Comparison of ENCODE assay signal across 14 cellular contexts in the genomic region with DNA sequence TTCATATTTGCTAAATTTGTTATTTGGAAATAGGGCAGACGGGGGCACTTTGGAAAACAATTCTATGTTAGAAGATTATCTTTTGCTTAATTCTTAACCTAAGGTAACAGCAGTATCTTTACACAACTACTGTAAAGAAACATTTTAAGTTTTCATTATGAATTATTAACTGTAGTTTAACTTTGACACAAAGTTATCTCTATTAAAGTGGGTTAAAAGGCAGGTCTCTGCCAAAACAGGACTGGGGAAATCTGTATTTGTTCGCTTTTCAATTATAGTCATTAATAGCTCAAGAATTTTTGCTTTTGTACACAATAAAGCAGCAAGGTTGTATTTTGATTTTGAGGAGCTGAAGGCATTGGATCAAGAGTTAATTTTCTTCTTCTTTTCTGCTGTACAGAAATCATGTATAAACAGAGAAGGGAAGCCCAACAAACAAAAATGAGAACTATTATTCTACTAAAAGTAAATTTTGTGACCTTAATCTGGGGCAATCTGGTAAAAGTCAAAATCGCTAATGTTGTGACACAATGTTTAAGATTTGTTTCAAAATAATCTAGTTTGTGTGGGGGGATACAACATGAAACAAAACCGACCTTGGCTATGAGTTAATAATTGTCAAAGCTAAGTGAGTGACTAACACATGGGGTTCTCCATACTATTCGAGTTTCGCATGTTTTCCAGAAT. TPM values are rescaled to one million over a fixed set of nuclear protein-coding genes. Genes with fewer than 3 reads are reported as not detected.
DNase-seq lines count a peak whose midpoint lies in the region; ATAC-seq, FAIRE-seq and TF ChIP-seq lines count a peak whose summit lies in the region.
"Had no signal": no experiment of that assay in that cellular context is flagged by ENCODE, and none has a peak within 500 bp of the region (broad histone marks: within the 10 kb centered on the region; RNA-seq: fewer than 3 reads in every experiment).

No MANE protein-coding gene starts in this region.

- FAIRE-seq in pancreas (lab: Jason Lieb, UNC), result no peak
- FAIRE-seq: A204.1 had no signal

- no peaks in the 10 kb centered on the region for H3K36me3 ChIP-seq in pancreas
- H3K36me3 ChIP-seq: Peyer's patch, thoracic aorta had no signal

- no peaks in the 10 kb centered on the region for H3K9me3 ChIP-seq in pancreas
- H3K9me3 ChIP-seq: Peyer's patch, thoracic aorta had no signal

- peak overlapping the region; percentile 60 for H3K27ac Mint-ChIP-seq in activated CD4-positive, alpha-beta T cell treated with anti-CD3 and anti-CD28 coated beads for 36 hours
- no peak overlapping the region for H3K27ac Mint-ChIP-seq in central memory CD8-positive, alpha-beta T cell (ENCODE audit: low read depth)

- H3K27ac ChIP-seq in pancreas, result peak overlapping the region in 3 of 4 donors; percentile 65 to 93 (median 91)
- H3K27ac ChIP-seq: Peyer's patch, thoracic aorta had no signal

- TF ChIP-seq CTCF in NB4 (IDR thresholded peaks at IDR 0.05; ENCODE audit: low read depth, low read length) (no peak), pancreas (IDR thresholded peaks at IDR 0.05) (no peak)

- no peaks in the 10 kb centered on the region for H3K27me3 ChIP-seq in pancreas
- H3K27me3 ChIP-seq: Peyer's patch had no signal

- POLR2A ChIA-PET in activated CD4-positive, alpha-beta T cell treated with anti-CD3 and anti-CD28 coated beads for 36 hours (lab: Charles Lee), result no interaction called here

- no peak for TF ChIP-seq POLR2A in NB4 (IDR thresholded peaks at IDR 0.05; ENCODE audit: extremely low read depth, insufficient read length)

- peaks cover 12 to 46% (median 34%) of the 10 kb centered on the region in 3 donors for H3K4me1 ChIP-seq in pancreas

- H3K4me3 ChIP-seq in NB4 (ENCODE audit: low read depth, low read length) (peak overlapping the region; percentile 17), pancreas (peak overlapping the region in 3 of 4 donors; percentile 45 to 92 (median 62))
- H3K4me3 ChIP-seq: Peyer's patch, thoracic aorta had no signal

- ATAC-seq in activated CD4-positive, alpha-beta T cell treated with anti-CD3 and anti-CD28 coated beads for 36 hours, result no peak
- no peak for ATAC-seq in central memory CD8-positive, alpha-beta T cell (replicated peaks; ENCODE audit: extremely low read depth, poor library complexity, severe bottlenecking)
- ATAC-seq in pancreas (peak in 2 of 4 donors; percentile 16 to 17), GM21381 (IDR thresholded peaks at IDR 0.05; ENCODE audit: unreplicated experiment) (no peak)

- no peak for DNase-seq in activated CD4-positive, alpha-beta T cell treated with anti-CD3 and anti-CD28 coated beads for 36 hours
- DNase-seq in activated CD4-positive, alpha-beta T cell treated with anti-CD3 and anti-CD28 coated beads for 4 hours, result no peak
- no peak for DNase-seq in NB4 (ENCODE audit: low read depth)
- no peak for DNase-seq in central memory CD8-positive, alpha-beta T cell (ENCODE audit: low spot score in 2 of 2)
- DNase-seq in pancreas, result no peak
- DNase-seq in DMS 273 treated with DMSO at 0.1 percent for 48 hours (lab: John Stamatoyannopoulos, UW), result no peak
- DNase-seq in cardiac septum (ENCODE audit: low spot score), result no peak
- DNase-seq: amniotic stem cell; effector memory CD4-positive, alpha-beta T cell; Kasumi-1; Peyer's patch had no signal

- intact Hi-C loops in activated CD4-positive, alpha-beta T cell treated with anti-CD3 and anti-CD28 coated beads for 36 hours (cut with DNase I, micrococcal nuclease), result loop anchor here (5.0 to 10.0 kb wide), 3 partner anchors 138 to 930 kb away; a partner anchor contains a TSS
- intact Hi-C loops in pancreas (cut with DNase I), result no loop called here
- intact Hi-C loops in cardiac septum (cut with DNase I), result loop anchor here (10.0 kb wide), 1 partner anchor 50 kb away; no protein-coding TSS in a partner anchor

- no peaks in the 10 kb centered on the region for H3K9me3 Mint-ChIP-seq in activated CD4-positive, alpha-beta T cell treated with anti-CD3 and anti-CD28 coated beads for 36 hours (ENCODE audit: low read depth)
- no peaks in the 10 kb centered on the region for H3K9me3 Mint-ChIP-seq in central memory CD8-positive, alpha-beta T cell

- 11 to 12% methylated on average over 6 of the region's 6 CpGs for WGBS in pancreas, 2 donors

- peaks cover 23% of the 10 kb centered on the region for H3K36me3 Mint-ChIP-seq in activated CD4-positive, alpha-beta T cell treated with anti-CD3 and anti-CD28 coated beads for 36 hours (ENCODE audit: low read depth)
- H3K36me3 Mint-ChIP-seq in central memory CD8-positive, alpha-beta T cell (ENCODE audit: insufficient read depth), result peaks cover 26% of the 10 kb centered on the region

- CTCF ChIA-PET in activated CD4-positive, alpha-beta T cell treated with anti-CD3 and anti-CD28 coated beads for 36 hours (lab: Charles Lee), result interaction anchor here (1.0 to 12.3 kb wide), 5 partner anchors 19 to 64 kb away, joined by 4 to 101 read pairs (median 7); a partner anchor contains a TSS

- peaks cover 65% of the 10 kb centered on the region for H3K4me1 Mint-ChIP-seq in activated CD4-positive, alpha-beta T cell treated with anti-CD3 and anti-CD28 coated beads for 36 hours
- peaks cover 60% of the 10 kb centered on the region for H3K4me1 Mint-ChIP-seq in central memory CD8-positive, alpha-beta T cell

- no peaks in the 10 kb centered on the region for H3K27me3 Mint-ChIP-seq in activated CD4-positive, alpha-beta T cell treated with anti-CD3 and anti-CD28 coated beads for 36 hours
- no peaks in the 10 kb centered on the region for H3K27me3 Mint-ChIP-seq in central memory CD8-positive, alpha-beta T cell

- H3K4me3 Mint-ChIP-seq in activated CD4-positive, alpha-beta T cell treated with anti-CD3 and anti-CD28 coated beads for 36 hours, result peak overlapping the region; percentile 96
- peak overlapping the region; percentile 23 for H3K4me3 Mint-ChIP-seq in central memory CD8-positive, alpha-beta T cell

RNA-seq across cellular contexts. Expression of a gene that starts 2.9 kb away (rescaled TPM):
- 10 to 100 TPM; 72.6 to 83.7 TPM for total RNA-seq in activated CD4-positive, alpha-beta T cell treated with anti-CD3 and anti-CD28 coated beads for 36 hours
- 10 to 100 TPM; 43.9 to 62.8 (median 56.2) TPM for total RNA-seq in pancreas
- 10 to 100 TPM; 18.9 to 29.6 TPM for polyA plus RNA-seq in pancreas
- 80.8 TPM for total RNA-seq in cardiac septum

RNA-seq across cellular contexts. Expression of a gene that starts 34.0 kb away (rescaled TPM):
- total RNA-seq in activated CD4-positive, alpha-beta T cell treated with anti-CD3 and anti-CD28 coated beads for 36 hours, result 10 to 100 TPM; 48.5 to 54.0 TPM
- 10 to 100 TPM; 12.0 to 18.4 (median 15.9) TPM for total RNA-seq in pancreas
- polyA plus RNA-seq in pancreas, result 10 to 100 TPM; 19.7 to 33.0 TPM
- total RNA-seq in cardiac septum, result 14.0 TPM

Comparison
In these comparisons a context has a peak if more than half of its experiments do, and no peak if none do; other contexts are left out.
1. intact Hi-C loops: an anchor here in activated CD4-positive, alpha-beta T cell treated with anti-CD3 and anti-CD28 coated beads for 36 hours (5.0 to 10.0 kb wide) and cardiac septum (10.0 kb wide); none called in pancreas.